ENCODE assay signal across 19 cellular contexts in the genomic region with DNA sequence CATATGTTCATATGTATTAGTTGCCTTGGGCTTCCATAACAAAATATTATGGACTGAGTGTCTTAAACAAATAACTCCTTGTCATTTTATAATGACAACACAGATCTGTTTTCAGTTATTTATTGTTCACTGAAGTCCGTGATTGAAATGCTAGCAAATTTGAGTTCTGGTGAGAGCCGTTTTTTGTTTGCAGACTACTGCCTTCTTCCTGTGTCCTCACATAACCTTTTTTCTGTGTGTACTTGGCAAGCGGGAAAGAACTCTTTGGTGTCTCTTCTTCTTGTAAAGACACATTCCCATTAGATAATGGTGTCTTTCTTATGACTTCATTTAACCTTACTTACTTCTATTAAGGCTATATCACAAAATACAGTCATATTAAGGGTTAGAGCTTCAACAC.
DNase-seq lines count a peak whose midpoint lies in the region; ATAC-seq, FAIRE-seq and TF ChIP-seq lines count a peak whose summit lies in the region.
"Had no signal": no experiment of that assay in that cellular context is flagged by ENCODE, and none has a peak within 500 bp of the region (broad histone marks: within the 10 kb centered on the region; RNA-seq: fewer than 3 reads in every experiment).

No MANE protein-coding gene starts in this region.

- TF ChIP-seq EP300 in HepG2 (IDR thresholded peaks at IDR 0.05; ENCODE audit: low read depth in 2 of 2, low read length in 2 of 2) (no peak), HepG2 (CRISPR knock-in tag; IDR thresholded peaks at IDR 0.05; ENCODE audit: borderline replicate concordance) (no peak)

- H3K4me3 ChIP-seq in HepG2 (replicated peaks in 1 of 3; ENCODE audit: insufficient read depth in 1 of 3, low read depth in 2 of 3, low read length in 3 of 3): no peak overlapping the region
- no peak overlapping the region for H3K4me3 ChIP-seq in right lobe of liver
- H3K4me3 ChIP-seq in hepatocyte: no peak overlapping the region
- H3K4me3 ChIP-seq: BLaER1, GM23338 had no signal

- WGBS in HepG2 (ENCODE audit: low lambda C conversion rate): 1% methylated on average over 3 of the region's 3 CpGs
- 32% methylated on average over 3 of the region's 3 CpGs for WGBS in right lobe of liver (ENCODE audit: insufficient coverage, low coverage, low lambda C conversion rate, missing lambda C conversion rate)
- WGBS in hepatocyte (ENCODE audit: low lambda C conversion rate, missing lambda C conversion rate): 69% methylated on average over 3 of the region's 3 CpGs

- no peaks in the 10 kb centered on the region for H3K27me3 ChIP-seq in HepG2 (ENCODE audit: control insufficient read depth in 1 of 2, insufficient read depth in 2 of 2, low read length in 2 of 2)
- H3K27me3 ChIP-seq in right lobe of liver: no peaks in the 10 kb centered on the region
- no peaks in the 10 kb centered on the region for H3K27me3 ChIP-seq in hepatocyte
- H3K27me3 ChIP-seq: BLaER1 had no signal

- H3K4me2 ChIP-seq in HepG2 (ENCODE audit: low read depth, low read length): no peak overlapping the region
- H3K4me2 ChIP-seq in hepatocyte: no peak overlapping the region
- H3K4me2 ChIP-seq: BLaER1, GM23338 had no signal

- CTCF ChIA-PET in HepG2 (lab: Yijun Ruan, JAX; ENCODE audit: low intra/inter-chr PET ratio, low total read pairs): no interaction called here

- H3K79me2 ChIP-seq in HepG2 (ENCODE audit: insufficient read depth, low read length) (no peaks in the 10 kb centered on the region), hepatocyte (no peaks in the 10 kb centered on the region)

- no peak overlapping the region for H3K9ac ChIP-seq in HepG2 (ENCODE audit: insufficient read depth, low read depth, low read length)
- H3K9ac ChIP-seq: BLaER1 had no signal

- no peak for ATAC-seq in HepG2
- ATAC-seq in right lobe of liver: no peak
- no peak for ATAC-seq in GM21526 (IDR thresholded peaks at IDR 0.05; ENCODE audit: low FRiP score, unreplicated experiment)
- ATAC-seq: GM23338 had no signal

- no peak for TF ChIP-seq POLR2A in HepG2 (IDR thresholded peaks at IDR 0.05; ENCODE audit: insufficient read depth in 1 of 2, low read depth in 2 of 2, low read length in 2 of 2)
- TF ChIP-seq POLR2A in right lobe of liver (IDR thresholded peaks at IDR 0.05): no peak

- peak; percentile 28 for DNase-seq in DMS53 (lab: John Stamatoyannopoulos, UW)
- no peak for DNase-seq in DMS53 treated with DMSO at 0.1 percent for 48 hours (lab: John Stamatoyannopoulos, UW; ENCODE audit: unreplicated experiment)
- peak; percentile 8 for DNase-seq in HepG2 (ENCODE audit: low spot score)
- DNase-seq in right lobe of liver: no peak
- DNase-seq in SK-MEL-5 (ENCODE audit: low read depth, low spot score): peak; percentile 81
- peak; percentile 5 for DNase-seq in globus pallidus (ENCODE audit: low spot score)
- no peak for DNase-seq in hepatocyte (ENCODE audit: low spot score)
- DNase-seq: 8988T; CD4-positive, alpha-beta memory T cell; DMS79; GDM1; HCEC 1CT had no signal

- TF ChIP-seq RAD21 in HepG2 (CRISPR knock-in tag; IDR thresholded peaks at IDR 0.05): no peak

- H3K9me2 ChIP-seq in hepatocyte (replicated peaks; ENCODE audit: insufficient read depth): no peaks in the 10 kb centered on the region

- H3K9me3 ChIP-seq in HepG2 (ENCODE audit: low read length) (peaks cover 12% of the 10 kb centered on the region), right lobe of liver (no peaks in the 10 kb centered on the region), hepatocyte (ENCODE audit: low read depth) (no peaks in the 10 kb centered on the region)

- TF ChIP-seq CTCF in HepG2 (CRISPR knock-in tag; IDR thresholded peaks at IDR 0.05) (no peak), right lobe of liver (IDR thresholded peaks at IDR 0.05) (no peak), hepatocyte (IDR thresholded peaks at IDR 0.05; ENCODE audit: poor library complexity) (no peak)

- POLR2A ChIA-PET in HepG2 (lab: Yijun Ruan, JAX): no interaction called here

- no TSS peak for BruUV-seq in HepG2 (replicated peaks; lab: Mats Ljungman, UMichigan)

- H3K27ac ChIP-seq in HepG2 (ENCODE audit: extremely low read length, insufficient read depth, low read length) (no peak overlapping the region), right lobe of liver (no peak overlapping the region), hepatocyte (no peak overlapping the region)
- H3K27ac ChIP-seq: BLaER1 had no signal

- H4K20me1 ChIP-seq in HepG2 (ENCODE audit: insufficient read depth, low read length) (no peaks in the 10 kb centered on the region), hepatocyte (ENCODE audit: insufficient read depth, poor library complexity, severe bottlenecking) (no peaks in the 10 kb centered on the region)
- H4K20me1 ChIP-seq: BLaER1 had no signal

- H2AFZ ChIP-seq in HepG2 (ENCODE audit: low read length) (no peak overlapping the region), hepatocyte (no peak overlapping the region)

- in situ Hi-C loops in HepG2 (cut with HindIII; ENCODE audit: extremely low pct_ligation_motif_present, low pct_unique_long_range_greater_than_20kb): no loop called here
- in situ Hi-C loops in SK-MEL-5 (cut with HindIII; ENCODE audit: low pct_unique_long_range_greater_than_20kb, low sequenced_read_pairs): no loop called here

- no peak for FAIRE-seq in HepG2 (lab: Jason Lieb, UNC)
- FAIRE-seq: GM12892, GM18507, H54, HTR-8/SVneo had no signal

- peaks cover 13% of the 10 kb centered on the region; the same call in 1 of the 2 replicates for H3K4me1 ChIP-seq in HepG2 (ENCODE audit: insufficient read depth, low read length)
- H3K4me1 ChIP-seq in right lobe of liver: no peaks in the 10 kb centered on the region
- H3K4me1 ChIP-seq in hepatocyte (ENCODE audit: insufficient read depth): no peaks in the 10 kb centered on the region
- H3K4me1 ChIP-seq: BLaER1 had no signal

- intact Hi-C loops in HepG2 (cut with micrococcal nuclease; ENCODE audit: unreplicated experiment) (no loop called here), right lobe of liver (cut with DNase I) (no loop called here)

- no peaks in the 10 kb centered on the region for H3K36me3 ChIP-seq in HepG2 (replicated peaks in 1 of 2; ENCODE audit: control insufficient read depth in 1 of 2, insufficient read depth in 2 of 2, low read length in 2 of 2)
- no peaks in the 10 kb centered on the region for H3K36me3 ChIP-seq in right lobe of liver
- H3K36me3 ChIP-seq in hepatocyte (replicated peaks; ENCODE audit: insufficient read depth, low read depth): no peaks in the 10 kb centered on the region
- H3K36me3 ChIP-seq: BLaER1 had no signal

TF ChIP-seq in HepG2, 621 proteins besides CTCF, POLR2A, EP300 and RAD21:
- TF ChIP-seq, protein P1, sequence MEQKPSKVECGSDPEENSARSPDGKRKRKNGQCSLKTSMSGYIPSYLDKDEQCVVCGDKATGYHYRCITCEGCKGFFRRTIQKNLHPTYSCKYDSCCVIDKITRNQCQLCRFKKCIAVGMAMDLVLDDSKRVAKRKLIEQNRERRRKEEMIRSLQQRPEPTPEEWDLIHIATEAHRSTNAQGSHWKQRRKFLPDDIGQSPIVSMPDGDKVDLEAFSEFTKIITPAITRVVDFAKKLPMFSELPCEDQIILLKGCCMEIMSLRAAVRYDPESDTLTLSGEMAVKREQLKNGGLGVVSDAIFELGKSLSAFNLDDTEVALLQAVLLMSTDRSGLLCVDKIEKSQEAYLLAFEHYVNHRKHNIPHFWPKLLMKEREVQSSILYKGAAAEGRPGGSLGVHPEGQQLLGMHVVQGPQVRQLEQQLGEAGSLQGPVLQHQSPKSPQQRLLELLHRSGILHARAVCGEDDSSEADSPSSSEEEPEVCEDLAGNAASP (CRISPR knock-in tag; IDR thresholded peaks at IDR 0.05; ENCODE audit: borderline replicate concordance): peak; percentile 92; the same call in 1 of the 2 replicates
- TF ChIP-seq ZNF496 (CRISPR knock-in tag; IDR thresholded peaks at IDR 0.05; ENCODE audit: insufficient replicate concordance): no peak
- TF ChIP-seq RXRB (CRISPR knock-in tag; IDR thresholded peaks at IDR 0.05; ENCODE audit: borderline replicate concordance): peak; percentile 73

Comparison
In these comparisons a context has a peak if more than half of its experiments do, and no peak if none do; other contexts are left out.
1. DNase-seq: peak in DMS53 (single experiment), HepG2 (single experiment), SK-MEL-5 (single experiment) and globus pallidus (single experiment); none in DMS53 treated with DMSO at 0.1 percent for 48 hours (single experiment), right lobe of liver (0 of 3) and hepatocyte (single experiment).